In genomic region chrX:72126048-72126415, GRCh38 we compare ENCODE assay signal across 10 cellular contexts. TPM values are rescaled to one million over a fixed set of nuclear protein-coding genes. Genes with fewer than 3 reads are reported as not detected.
DNase-seq lines count a peak whose midpoint lies in the region; ATAC-seq and TF ChIP-seq lines count a peak whose summit lies in the region.
"Had no signal": no experiment of that assay in that cellular context is flagged by ENCODE, and none has a peak within 500 bp of the region (broad histone marks: within the 10 kb centered on the region; RNA-seq: fewer than 3 reads in every experiment).

No MANE protein-coding gene starts in this region.

- no peak overlapping the region for H3K4me3 Mint-ChIP-seq in endothelial cell (ENCODE audit: unreplicated experiment)
- H3K4me3 Mint-ChIP-seq in T-cell = no peak overlapping the region
- H3K4me3 Mint-ChIP-seq in immature natural killer cell = no peak overlapping the region

- POLR2A ChIA-PET in T-cell (lab: Charles Lee) = no interaction called here

- intact Hi-C loops in upper lobe of right lung (cut with DNase I) = no loop called here

- no peak overlapping the region for H3K27ac ChIP-seq in upper lobe of right lung
- H3K27ac ChIP-seq: SK-N-MC had no signal

- H3K4me3 ChIP-seq in BE2C (ENCODE audit: low read depth, low read length) = no peak overlapping the region
- H3K4me3 ChIP-seq in NT2/D1 (ENCODE audit: insufficient read length, low read depth) = no peak overlapping the region
- H3K4me3 ChIP-seq in upper lobe of right lung = no peak overlapping the region
- H3K4me3 ChIP-seq: K562, SK-N-MC had no signal

- no peak for ATAC-seq in esophagus mucosa
- no peak for ATAC-seq in T-cell (replicated peaks in 1 of 4)
- ATAC-seq in upper lobe of right lung = no peak

- H3K4me1 ChIP-seq in BE2C = peaks cover 65% of the 10 kb centered on the region
- H3K4me1 ChIP-seq in NT2/D1 (ENCODE audit: insufficient read depth, insufficient read length) = peaks cover 15% of the 10 kb centered on the region
- peaks cover 36% of the 10 kb centered on the region for H3K4me1 ChIP-seq in upper lobe of right lung

- peak overlapping the region; percentile 5 for H3K9ac ChIP-seq in NT2/D1 (ENCODE audit: insufficient read length, low read depth)

- CTCF ChIA-PET in T-cell (lab: Charles Lee) = interaction anchor here (0.8 to 3.3 kb wide), 4 partner anchors 32 to 128 kb away, joined by 3 to 20 read pairs (median 10); no protein-coding TSS in a partner anchor

- H3K27me3 ChIP-seq in BE2C (no peaks in the 10 kb centered on the region), NT2/D1 (ENCODE audit: insufficient read depth, insufficient read length) (peaks cover 16% of the 10 kb centered on the region), upper lobe of right lung (no peaks in the 10 kb centered on the region)

- no peaks in the 10 kb centered on the region for H3K9me3 ChIP-seq in BE2C
- no peaks in the 10 kb centered on the region for H3K9me3 ChIP-seq in NT2/D1 (ENCODE audit: insufficient read depth, low read length)
- no peaks in the 10 kb centered on the region for H3K9me3 ChIP-seq in upper lobe of right lung

- H3K9me3 Mint-ChIP-seq in endothelial cell (ENCODE audit: unreplicated experiment) (no peaks in the 10 kb centered on the region), T-cell (no peaks in the 10 kb centered on the region), immature natural killer cell (peaks cover 0 to 1% (median 0%) of the 10 kb centered on the region in 6 donors)

- peaks cover 6% of the 10 kb centered on the region for H3K27me3 Mint-ChIP-seq in endothelial cell (ENCODE audit: unreplicated experiment)
- peaks cover 7 to 35% of the 10 kb centered on the region in 2 donors for H3K27me3 Mint-ChIP-seq in T-cell
- peaks cover 5 to 13% (median 10%) of the 10 kb centered on the region in 3 donors for H3K27me3 Mint-ChIP-seq in immature natural killer cell (ENCODE audit: low read depth in 3 of 3)

- DNase-seq in BE2C = peak; percentile 65
- no peak for DNase-seq in NT2/D1 (ENCODE audit: low read depth, low spot score)
- DNase-seq in endothelial cell (ENCODE audit: low spot score) = no peak
- peak; percentile 23 for DNase-seq in myocyte (ENCODE audit: low read depth)
- no peak for DNase-seq in T-cell
- no peak for DNase-seq in immature natural killer cell
- no peak for DNase-seq in upper lobe of right lung

- H3K36me3 Mint-ChIP-seq in endothelial cell (ENCODE audit: low read depth, unreplicated experiment) (peaks cover 18% of the 10 kb centered on the region), T-cell (peaks cover 6% of the 10 kb centered on the region), immature natural killer cell (no peaks in the 10 kb centered on the region)

- peak overlapping the region; percentile 68 for H3K27ac Mint-ChIP-seq in endothelial cell (ENCODE audit: unreplicated experiment)
- no peak overlapping the region for H3K27ac Mint-ChIP-seq in T-cell
- H3K27ac Mint-ChIP-seq in immature natural killer cell = peak overlapping the region in 3 of 6 donors; percentile 81 to 94 (median 93)

- H3K36me3 ChIP-seq in BE2C (peaks cover 38% of the 10 kb centered on the region), NT2/D1 (ENCODE audit: insufficient read depth, insufficient read length, low read length) (peaks cover 35% of the 10 kb centered on the region), upper lobe of right lung (no peaks in the 10 kb centered on the region)

- H3K4me1 Mint-ChIP-seq in endothelial cell (ENCODE audit: unreplicated experiment) (peaks cover 73% of the 10 kb centered on the region), T-cell (peaks cover 21 to 70% (median 58%) of the 10 kb centered on the region in 3 donors), immature natural killer cell (peaks cover 55 to 59% of the 10 kb centered on the region in 2 donors)

- TF ChIP-seq CTCF in BE2C (IDR thresholded peaks at IDR 0.05; ENCODE audit: low read depth, low read length) (no peak), endothelial cell (IDR thresholded peaks at IDR 0.05; ENCODE audit: unreplicated experiment) (no peak), upper lobe of right lung (IDR thresholded peaks at IDR 0.05) (no peak)

RNA-seq across cellular contexts. Expression of gene RTL5, which starts 5.7 kb away (rescaled TPM):
- 64.3 TPM for polyA plus RNA-seq in BE2C (2012; ENCODE audit: insufficient read depth, insufficient read length, low read depth)
- total RNA-seq in endothelial cell (ENCODE audit: unreplicated experiment) (8.5 TPM), myocyte (1.1 and 1.7 TPM in 2 replicates), esophagus mucosa (0.20 TPM), T-cell (1 to 10 TPM in 4 of 5 donors, under 1 TPM in 1; 0.98 to 8.7 (median 3.4) TPM), upper lobe of right lung (9.2 TPM)
- polyA plus RNA-seq in myocyte (2012) = 3.8 TPM
- under 1 TPM; 0.10 to 0.19 (median 0.16) TPM for polyA plus RNA-seq in immature natural killer cell
- total RNA-seq: K562 had no signal

RNA-seq across cellular contexts. Expression of gene PIN4, which starts 55.5 kb away (rescaled TPM):
- 32.1 TPM for polyA plus RNA-seq in BE2C (2012; ENCODE audit: insufficient read depth, insufficient read length, low read depth)
- total RNA-seq in endothelial cell (ENCODE audit: unreplicated experiment) = 9.3 TPM
- 4.9 and 6.6 TPM in 2 replicates for total RNA-seq in myocyte
- 16.4 TPM for polyA plus RNA-seq in myocyte (2012)
- 7.1 TPM for total RNA-seq in esophagus mucosa
- 1 to 10 TPM; 4.1 to 9.8 (median 7.1) TPM for total RNA-seq in T-cell
- polyA plus RNA-seq in immature natural killer cell = 10 to 100 TPM; 33.2 to 46.4 (median 33.3) TPM
- total RNA-seq in upper lobe of right lung = 8.8 TPM

Comparison
In these comparisons a context has a peak if more than half of its experiments do, and no peak if none do; other contexts are left out.
1. DNase-seq: peak in BE2C (single experiment) and myocyte (single experiment); none in NT2/D1 (single experiment), endothelial cell (single experiment), T-cell (0 of 34), immature natural killer cell (0 of 3) and upper lobe of right lung (single experiment).